Comparison of ENCODE assay signal across 33 cellular contexts in genomic region chr17:3502466-3502865, GRCh38. TPM values are rescaled to one million over a fixed set of nuclear protein-coding genes. Genes with fewer than 3 reads are reported as not detected.
A peak's percentile ranks its signal among the peaks of the same experiment; 100 is the strongest.
DNase-seq lines count a peak whose midpoint lies in the region; ATAC-seq and TF ChIP-seq lines count a peak whose summit lies in the region.
"Had no signal": no experiment of that assay in that cellular context is flagged by ENCODE, and none has a peak within 500 bp of the region (broad histone marks: within the 10 kb centered on the region; RNA-seq: fewer than 3 reads in every experiment).

No MANE protein-coding gene starts in this region.

- POLR2A ChIA-PET in IMR-90 (lab: Charles Lee; ENCODE audit: unreplicated experiment): no interaction called here

- H3K23ac ChIP-seq in IMR-90 (ENCODE audit: low read depth, low read length): no peak overlapping the region

- no peak overlapping the region for H3K18ac ChIP-seq in IMR-90 (ENCODE audit: low read depth, low read length)

- no peak overlapping the region for H3K14ac ChIP-seq in IMR-90 (replicated peaks; ENCODE audit: low read depth, low read length)

- no peak for TF ChIP-seq RAD21 in IMR-90 (IDR thresholded peaks at IDR 0.05; ENCODE audit: low read length)

- in situ Hi-C loops in IMR-90 (cut with MboI; ENCODE audit: low sequenced_read_pairs): no loop called here

- H3K27me3 ChIP-seq in IMR-90 (ENCODE audit: control insufficient read depth, insufficient read depth, low read length) (no peaks in the 10 kb centered on the region), dorsolateral prefrontal cortex (no peaks in the 10 kb centered on the region), layer of hippocampus (ENCODE audit: control insufficient read depth, insufficient read depth, low read length) (no peaks in the 10 kb centered on the region), Karpas-422 (ENCODE audit: low read length) (no peaks in the 10 kb centered on the region)
- H3K27me3 ChIP-seq: body of pancreas, esophagus squamous epithelium, gastroesophageal sphincter, neutrophil, suprapubic skin had no signal

- no peak overlapping the region for H3K56ac ChIP-seq in IMR-90 (ENCODE audit: extremely low read depth, insufficient read depth, low read length)

- CTCF ChIA-PET in IMR-90 (lab: Yijun Ruan, JAX): no interaction called here

- no peak for TF ChIP-seq POLR2A in IMR-90 (IDR thresholded peaks at IDR 0.05; ENCODE audit: low read depth, low read length)

- no peak overlapping the region for H3K4me2 ChIP-seq in IMR-90 (ENCODE audit: low read depth, low read length)
- H3K4me2 ChIP-seq in Karpas-422 (ENCODE audit: low read depth, low read length, poor library complexity, severe bottlenecking): no peak overlapping the region
- H3K4me2 ChIP-seq: A549 had no signal

- DNase-seq in IMR-90 (no peak), dorsolateral prefrontal cortex (peak in 8 of 10 donors; percentile 7 to 73 (median 60)), sciatic nerve (ENCODE audit: low spot score) (no peak), kidney tubule cell (ENCODE audit: low spot score) (no peak), Karpas-422 (no peak), H4 (ENCODE audit: low spot score) (no peak)
- DNase-seq: activated CD4-positive, alpha-beta memory T cell treated with anti-CD3 and anti-CD28 coated beads for 36 hours; activated CD4-positive, CD25-positive, alpha-beta regulatory T cell treated with anti-CD3 and anti-CD28 coated beads, Interleukin-2, amount 50 U/mL, for 72 hours; activated CD8-positive, alpha-beta memory T cell treated with anti-CD3 and anti-CD28 coated beads, Interleukin-2, amount 50 U/mL, for 4 hours; activated naive CD4-positive, alpha-beta T cell treated with Interleukin-2 at 50 U/mL for 16 hours; AML-193; body of pancreas; CD4-positive, alpha-beta T cell; dermis blood vessel endothelial cell; esophagus squamous epithelium; KBM-7; left ventricle myocardium superior; NCI-H2029; NCI-H524 treated with DMSO at 0.1 percent for 48 hours; OCI-M1; T-helper 17 cell had no signal

- H3K79me2 ChIP-seq in Karpas-422 (ENCODE audit: low read length): no peaks in the 10 kb centered on the region

- no peak overlapping the region for H2BK5ac ChIP-seq in IMR-90 (ENCODE audit: low read depth, low read length, poor library complexity, severe bottlenecking)

- no peaks in the 10 kb centered on the region for H3K9me3 ChIP-seq in IMR-90 (ENCODE audit: control insufficient read depth, insufficient read depth, low read length)
- H3K9me3 ChIP-seq in Karpas-422 (ENCODE audit: low read length): no peaks in the 10 kb centered on the region
- H3K9me3 ChIP-seq: body of pancreas, esophagus squamous epithelium, gastroesophageal sphincter, neutrophil, suprapubic skin had no signal

- no CpG with 5 or more reads among the region's 5 CpGs for WGBS in IMR-90 (ENCODE audit: extremely low coverage in 2 of 2, insufficient read length in 1 of 2), 2 experiments

- H3K9me1 ChIP-seq in IMR-90 (ENCODE audit: insufficient read depth, low read length): no peaks in the 10 kb centered on the region

- H2AFZ ChIP-seq in IMR-90 (replicated peaks; ENCODE audit: low read length, poor library complexity) (no peak overlapping the region), Karpas-422 (ENCODE audit: low read length) (no peak overlapping the region)

- no TSS peak for BruUV-seq in IMR-90 (replicated peaks; lab: Mats Ljungman, UMichigan)

- no peaks in the 10 kb centered on the region for H4K20me1 ChIP-seq in IMR-90 (ENCODE audit: insufficient read depth, low read length)
- H4K20me1 ChIP-seq in Karpas-422 (ENCODE audit: insufficient read depth, low read depth, low read length): no peaks in the 10 kb centered on the region

- no peak overlapping the region for H2BK15ac ChIP-seq in IMR-90 (ENCODE audit: low read depth, low read length)

- H3K27ac ChIP-seq in IMR-90 (ENCODE audit: insufficient read depth, low read length) (no peak overlapping the region), dorsolateral prefrontal cortex (peak overlapping the region; percentile 45 to 99 (median 94)), layer of hippocampus (ENCODE audit: low read depth, low read length) (peak overlapping the region; percentile 95), Karpas-422 (ENCODE audit: low read length) (no peak overlapping the region)
- H3K27ac ChIP-seq: A549, body of pancreas, esophagus squamous epithelium, gastroesophageal sphincter, neutrophil, suprapubic skin had no signal

- H2BK120ac ChIP-seq in IMR-90 (ENCODE audit: low read depth, low read length): no peak overlapping the region

- no peak overlapping the region for H3K4ac ChIP-seq in IMR-90 (ENCODE audit: low read depth, low read length)

- H2BK20ac ChIP-seq in IMR-90 (ENCODE audit: low read depth, low read length): no peak overlapping the region

- no peak overlapping the region for H2AK9ac ChIP-seq in IMR-90 (replicated peaks; ENCODE audit: low read depth, low read length, poor library complexity)

- H3K4me3 ChIP-seq in IMR-90 (ENCODE audit: insufficient read depth, low read depth, low read length) (no peak overlapping the region), dorsolateral prefrontal cortex (peak overlapping the region in 8 of 59 donors; percentile 2 to 31 (median 18)), Karpas-422 (ENCODE audit: low read length) (no peak overlapping the region)
- H3K4me3 ChIP-seq: A549, body of pancreas, esophagus squamous epithelium, gastroesophageal sphincter, suprapubic skin had no signal

- H4K91ac ChIP-seq in IMR-90 (ENCODE audit: insufficient read depth, low read depth, low read length): no peak overlapping the region

- H3K4me1 ChIP-seq in IMR-90 (ENCODE audit: control insufficient read depth, insufficient read depth, low read length) (no peaks in the 10 kb centered on the region), Karpas-422 (ENCODE audit: low read length) (no peaks in the 10 kb centered on the region)
- H3K4me1 ChIP-seq: A549, body of pancreas, esophagus squamous epithelium, suprapubic skin had no signal

- H3K36me3 ChIP-seq in IMR-90 (ENCODE audit: control insufficient read depth, insufficient read depth, low read length): no peaks in the 10 kb centered on the region
- no peaks in the 10 kb centered on the region for H3K36me3 ChIP-seq in Karpas-422 (ENCODE audit: insufficient read depth, low read length)
- H3K36me3 ChIP-seq: esophagus squamous epithelium, gastroesophageal sphincter, neutrophil, suprapubic skin had no signal

- ATAC-seq in IMR-90 (ENCODE audit: low read depth): peak; percentile 17; the same call in 1 of the 2 replicates
- peak; percentile 86 for ATAC-seq in sciatic nerve
- no peak for ATAC-seq in GM21390 (IDR thresholded peaks at IDR 0.05; ENCODE audit: unreplicated experiment)
- ATAC-seq: A549; body of pancreas; gastroesophageal sphincter; left ventricle myocardium superior; Right ventricle myocardium inferior; stimulated activated memory B cell treated with anti-CD40 and anti-IgM and Interleukin-4, amounts not matched to agents 10 μg/mL and 1 μg/mL and 100 μg/mL, for 72 hours; T-helper 17 cell had no signal

- H3K9ac ChIP-seq in IMR-90 (ENCODE audit: low read depth, low read length): no peak overlapping the region
- no peak overlapping the region for H3K9ac ChIP-seq in Karpas-422 (ENCODE audit: low read length)

- TF ChIP-seq CTCF in IMR-90 (conservative IDR thresholded peaks at IDR 0.05; ENCODE audit: low read depth, low read length) (no peak), dorsolateral prefrontal cortex (IDR thresholded peaks at IDR 0.05 in 54 of 56, conservative IDR thresholded peaks at IDR 0.05 in 2 of 56; ENCODE audit: low read depth in 1 of 56, partially characterized antibody in 56 of 56) (peak in 3 of 56 donors; percentile 12 to 14 (median 13))

- H2AK5ac ChIP-seq in IMR-90 (ENCODE audit: low read depth, low read length): no peak overlapping the region

- no peaks in the 10 kb centered on the region for H3K79me1 ChIP-seq in IMR-90 (ENCODE audit: low read depth in 1 of 2, low read length in 2 of 2)

- intact Hi-C loops in IMR-90 (cut with micrococcal nuclease) (no loop called here), dorsolateral prefrontal cortex (cut with DNase I) (loop anchor here in 1 of 2 donors (1.0 kb wide), 1 partner anchor 29 kb away; no protein-coding TSS in a partner anchor), sciatic nerve (cut with DNase I) (no loop called here)

- H3K9me2 ChIP-seq in Karpas-422 (replicated peaks; ENCODE audit: insufficient read depth, low read length): no peaks in the 10 kb centered on the region

- H4K8ac ChIP-seq in IMR-90 (ENCODE audit: low read depth in 2 of 2, low read length in 2 of 2): no peak overlapping the region

- dilution Hi-C loops in IMR-90 (cut with HindIII; ENCODE audit: low sequenced_read_pairs, unreplicated experiment): no loop called here

- no peak overlapping the region for H4K5ac ChIP-seq in IMR-90 (ENCODE audit: low read depth, low read length)

TF ChIP-seq in IMR-90, 13 proteins besides CTCF, POLR2A, EP300 and RAD21 (continues in another document):
- no peak for TF ChIP-seq FOS (IDR thresholded peaks at IDR 0.05; ENCODE audit: low read depth, low read length)
- TF ChIP-seq CEBPB (IDR thresholded peaks at IDR 0.05; ENCODE audit: low read depth, low read length): no peak

RNA-seq across cellular contexts. Expression of gene ASPA, which starts 26.7 kb away (rescaled TPM):
- total RNA-seq in IMR-90 (2012; rRNA removed): not detected in 2 replicates
- polyA plus RNA-seq in IMR-90 (2012; rRNA removed): 0.02 TPM in 1 of 2 replicates, not detected in the other
- not detected in 2 replicates for polyA plus RNA-seq in IMR-90 (2012; cell fraction: cytosol; rRNA removed)
- polyA plus RNA-seq in IMR-90 (2012; cell fraction: nucleus; rRNA removed; ENCODE audit: low replicate concordance): 0.07 TPM in 1 of 2 replicates, not detected in the other
- total RNA-seq in dorsolateral prefrontal cortex: 100 to 1,000 TPM in 7 of 120 experiments, 10 to 100 TPM in 112, 1 to 10 TPM in 1; 6.7 to 164 (median 40.2) TPM
- total RNA-seq in sciatic nerve: 41.6 TPM
- total RNA-seq in Karpas-422 (2014; rRNA removed; shearing (Covaris generic); ENCODE audit: low replicate concordance): not detected in 2 replicates
- total RNA-seq in H4 (2014; rRNA removed; shearing (Covaris generic)): 0.16 and 0.66 TPM in 2 replicates
- total RNA-seq: activated CD4-positive, alpha-beta memory T cell treated with anti-CD3 and anti-CD28 coated beads for 36 hours; CD4-positive, alpha-beta T cell; dermis blood vessel endothelial cell; H1; pulmonary artery endothelial cell; T-helper 17 cell had no signal
- polyA plus RNA-seq: A549 had no signal

RNA-seq across cellular contexts. Expression of gene SPATA22, which starts 30.8 kb away (rescaled TPM):
- total RNA-seq in IMR-90 (2012; rRNA removed) (0.18 and 0.28 TPM in 2 replicates), dorsolateral prefrontal cortex (1 to 10 TPM in 88 of 120 experiments, under 1 TPM in 25, not detected in 7; 0.38 to 5.6 (median 1.6) TPM), sciatic nerve (0.67 TPM)
- 0.23 and 0.29 TPM in 2 replicates for polyA plus RNA-seq in IMR-90 (2012; rRNA removed)
- 0.03 and 0.07 TPM in 2 replicates for polyA plus RNA-seq in IMR-90 (2012; cell fraction: cytosol; rRNA removed)
- 0.24 TPM in 1 of 2 replicates, not detected in the other for polyA plus RNA-seq in IMR-90 (2012; cell fraction: nucleus; rRNA removed; ENCODE audit: low replicate concordance)
- not detected in 2 replicates for total RNA-seq in Karpas-422 (2014; rRNA removed; shearing (Covaris generic); ENCODE audit: low replicate concordance)
- total RNA-seq in H4 (2014; rRNA removed; shearing (Covaris generic)): not detected in 2 replicates
- total RNA-seq: activated CD4-positive, alpha-beta memory T cell treated with anti-CD3 and anti-CD28 coated beads for 36 hours; body of pancreas; H1; MCF 10A; mesenteric fat pad; pulmonary artery endothelial cell; suprapubic skin had no signal
- polyA plus RNA-seq: A549 had no signal

RNA-seq across cellular contexts. Expression of gene TRPV3, which starts 55.1 kb away (rescaled TPM):
- under 0.01 and 0.18 TPM in 2 replicates for total RNA-seq in IMR-90 (2012; rRNA removed)
- polyA plus RNA-seq in IMR-90 (2012; rRNA removed): 0.10 and 0.26 TPM in 2 replicates
- polyA plus RNA-seq in IMR-90 (2012; cell fraction: cytosol; rRNA removed): 0.03 and 0.14 TPM in 2 replicates
- polyA plus RNA-seq in IMR-90 (2012; cell fraction: nucleus; rRNA removed; ENCODE audit: low replicate concordance): 0.59 and 1.5 TPM in 2 replicates
- total RNA-seq in dorsolateral prefrontal cortex: 10 to 100 TPM in 90 of 120 experiments, 1 to 10 TPM in 30; 5.4 to 25.6 (median 12.7) TPM
- 13.0 TPM for total RNA-seq in sciatic nerve
- 0.87 and 1.4 TPM in 2 replicates for total RNA-seq in Karpas-422 (2014; rRNA removed; shearing (Covaris generic); ENCODE audit: low replicate concordance)
- not detected in 2 replicates for total RNA-seq in H4 (2014; rRNA removed; shearing (Covaris generic))
- total RNA-seq: dermis blood vessel endothelial cell, pulmonary artery endothelial cell had no signal

Comparison
In these comparisons a context has a peak if more than half of its experiments do, and no peak if none do; other contexts are left out.
1. DNase-seq: peak in dorsolateral prefrontal cortex (8 of 10); none in IMR-90 (single experiment), sciatic nerve (single experiment), kidney tubule cell (single experiment), Karpas-422 (single experiment) and H4 (single experiment).
2. H3K27ac ChIP-seq: peak in dorsolateral prefrontal cortex (59 of 59) and layer of hippocampus (single experiment); none in IMR-90 (single experiment) and Karpas-422 (single experiment).